ENCODE assay signal across 1 cellular context in the genomic region with DNA sequence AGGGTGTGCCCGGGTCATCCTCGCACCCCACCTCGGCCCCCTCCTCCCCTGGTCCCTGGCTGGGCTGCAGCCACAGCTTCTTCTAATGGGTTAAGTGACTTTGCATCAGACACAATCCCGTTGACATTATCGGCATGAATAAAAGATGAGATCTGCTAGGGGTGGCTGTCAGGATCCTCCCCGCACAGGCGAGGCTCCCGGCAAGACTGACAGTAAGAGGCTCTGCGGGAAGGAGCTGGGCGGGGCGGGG.
A peak's percentile ranks its signal among the peaks of the same experiment; 100 is the strongest.
TF ChIP-seq lines count a peak whose summit lies in the region.

No MANE protein-coding gene starts in this region.

TF ChIP-seq in K562, 482 proteins besides CTCF, POLR2A, EP300 and RAD21 (continued from another document):
- TF ChIP-seq, protein P1, sequence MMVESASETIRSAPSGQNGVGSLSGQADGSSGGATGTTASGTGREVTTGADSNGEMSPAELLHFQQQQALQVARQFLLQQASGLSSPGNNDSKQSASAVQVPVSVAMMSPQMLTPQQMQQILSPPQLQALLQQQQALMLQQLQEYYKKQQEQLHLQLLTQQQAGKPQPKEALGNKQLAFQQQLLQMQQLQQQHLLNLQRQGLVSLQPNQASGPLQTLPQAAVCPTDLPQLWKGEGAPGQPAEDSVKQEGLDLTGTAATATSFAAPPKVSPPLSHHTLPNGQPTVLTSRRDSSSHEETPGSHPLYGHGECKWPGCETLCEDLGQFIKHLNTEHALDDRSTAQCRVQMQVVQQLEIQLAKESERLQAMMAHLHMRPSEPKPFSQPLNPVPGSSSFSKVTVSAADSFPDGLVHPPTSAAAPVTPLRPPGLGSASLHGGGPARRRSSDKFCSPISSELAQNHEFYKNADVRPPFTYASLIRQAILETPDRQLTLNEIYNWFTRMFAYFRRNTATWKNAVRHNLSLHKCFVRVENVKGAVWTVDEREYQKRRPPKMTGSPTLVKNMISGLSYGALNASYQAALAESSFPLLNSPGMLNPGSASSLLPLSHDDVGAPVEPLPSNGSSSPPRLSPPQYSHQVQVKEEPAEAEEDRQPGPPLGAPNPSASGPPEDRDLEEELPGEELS (CRISPR knock-in tag; IDR thresholded peaks at IDR 0.05; ENCODE audit: borderline replicate concordance): no peak
- no peak for TF ChIP-seq TBL1XR1 (IDR thresholded peaks at IDR 0.05; ENCODE audit: low read length in 2 of 2)
- TF ChIP-seq, protein P2, sequence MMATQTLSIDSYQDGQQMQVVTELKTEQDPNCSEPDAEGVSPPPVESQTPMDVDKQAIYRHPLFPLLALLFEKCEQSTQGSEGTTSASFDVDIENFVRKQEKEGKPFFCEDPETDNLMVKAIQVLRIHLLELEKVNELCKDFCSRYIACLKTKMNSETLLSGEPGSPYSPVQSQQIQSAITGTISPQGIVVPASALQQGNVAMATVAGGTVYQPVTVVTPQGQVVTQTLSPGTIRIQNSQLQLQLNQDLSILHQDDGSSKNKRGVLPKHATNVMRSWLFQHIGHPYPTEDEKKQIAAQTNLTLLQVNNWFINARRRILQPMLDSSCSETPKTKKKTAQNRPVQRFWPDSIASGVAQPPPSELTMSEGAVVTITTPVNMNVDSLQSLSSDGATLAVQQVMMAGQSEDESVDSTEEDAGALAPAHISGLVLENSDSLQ (IDR thresholded peaks at IDR 0.05): peak; percentile 59
- TF ChIP-seq ZNF224 (CRISPR knock-in tag; IDR thresholded peaks at IDR 0.05): no peak
- peak; percentile 16 for TF ChIP-seq MEIS2 (IDR thresholded peaks at IDR 0.05; ENCODE audit: partially characterized antibody)
- peak; percentile 10; the same call in 1 of the 2 replicates for TF ChIP-seq ARID1B (IDR thresholded peaks at IDR 0.05)
- no peak for TF ChIP-seq MCM2 (IDR thresholded peaks at IDR 0.05; ENCODE audit: low read depth)
- TF ChIP-seq, protein P3, sequence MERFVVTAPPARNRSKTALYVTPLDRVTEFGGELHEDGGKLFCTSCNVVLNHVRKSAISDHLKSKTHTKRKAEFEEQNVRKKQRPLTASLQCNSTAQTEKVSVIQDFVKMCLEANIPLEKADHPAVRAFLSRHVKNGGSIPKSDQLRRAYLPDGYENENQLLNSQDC (CRISPR knock-in tag; IDR thresholded peaks at IDR 0.05): no peak
